ENCODE assay signal across 13 cellular contexts in the genomic region with DNA sequence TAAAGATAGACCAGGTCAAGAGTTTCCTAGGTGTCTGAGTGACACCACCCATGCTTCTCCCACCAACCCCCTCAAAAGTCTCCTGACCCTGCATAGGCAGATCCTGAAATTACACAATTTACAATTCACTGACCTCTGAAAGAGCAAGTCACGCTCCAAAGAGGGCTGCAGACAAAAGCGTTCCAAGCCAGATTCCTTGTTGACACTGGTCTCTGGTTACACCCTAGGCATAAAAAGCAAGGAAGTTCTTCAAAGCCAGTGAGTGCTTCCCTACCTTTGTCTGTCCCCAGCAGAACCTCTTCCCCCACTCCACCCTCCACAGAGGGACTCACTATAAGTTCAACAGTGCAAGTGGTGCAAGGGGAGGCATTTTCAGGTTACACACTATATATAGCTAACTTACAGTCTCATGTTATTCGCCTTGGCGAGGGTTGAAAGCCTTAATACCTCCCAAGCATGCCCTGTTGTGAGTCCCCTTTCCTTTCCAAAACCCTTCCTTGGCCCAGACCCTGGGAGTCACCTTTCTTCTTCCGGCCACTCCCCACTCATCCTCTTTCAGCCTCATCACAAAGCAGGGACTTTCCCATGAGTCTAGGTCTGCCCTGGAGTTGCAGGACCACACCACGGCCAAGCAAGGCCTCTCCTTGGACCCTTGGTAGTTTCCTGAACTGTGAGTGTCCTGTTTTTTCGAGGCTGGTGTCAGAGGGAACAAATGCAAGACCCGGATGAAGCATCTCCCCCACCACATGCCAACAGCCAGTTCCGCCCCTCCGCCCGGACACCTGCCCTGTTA. TPM values are rescaled to one million over a fixed set of nuclear protein-coding genes. Genes with fewer than 3 reads are reported as not detected.
DNase-seq lines count a peak whose midpoint lies in the region.
"Had no signal": no experiment of that assay in that cellular context is flagged by ENCODE, and none has a peak within 500 bp of the region (broad histone marks: within the 10 kb centered on the region; RNA-seq: fewer than 3 reads in every experiment).

No MANE protein-coding gene starts in this region.

- H3K9ac ChIP-seq in neuronal stem cell (ENCODE audit: low read depth, low read length, poor library complexity) = no peak overlapping the region
- H3K9ac ChIP-seq: BLaER1 treated with 17β-estradiol and CSF1 and Interleukin-3, amounts not matched to agents 10 nM and 100 nM had no signal

- no peak overlapping the region for H4K8ac ChIP-seq in neuronal stem cell (ENCODE audit: low read depth, low read length)

- no peak overlapping the region for H3K4me3 ChIP-seq in neuronal stem cell (ENCODE audit: low read length in 2 of 2)
- H3K4me3 ChIP-seq: BLaER1 treated with 17β-estradiol and CSF1 and Interleukin-3, amounts not matched to agents 10 nM and 100 nM had no signal

- no peaks in the 10 kb centered on the region for H3K79me1 ChIP-seq in neuronal stem cell (ENCODE audit: low read depth, low read length)

- H3K14ac ChIP-seq in neuronal stem cell (ENCODE audit: low read length) = no peak overlapping the region

- peak overlapping the region; percentile 16 for H2BK12ac ChIP-seq in neuronal stem cell (ENCODE audit: low read length)

- H4K91ac ChIP-seq in neuronal stem cell (ENCODE audit: low read depth, low read length, poor library complexity) = peak overlapping the region; percentile 6

- peak overlapping the region; percentile 46 for H3K18ac ChIP-seq in neuronal stem cell (ENCODE audit: low read length)

- peaks cover 0 to 2% of the 10 kb centered on the region in 2 donors for H3K36me3 ChIP-seq in neuronal stem cell (replicated peaks in 1 of 2; ENCODE audit: control insufficient read depth in 2 of 2, insufficient read depth in 2 of 2, low read length in 2 of 2)
- H3K36me3 ChIP-seq: BLaER1 treated with 17β-estradiol and CSF1 and Interleukin-3, amounts not matched to agents 10 nM and 100 nM had no signal

- no peak overlapping the region for H3K27ac ChIP-seq in neuronal stem cell (replicated peaks; ENCODE audit: low read length)
- H3K27ac ChIP-seq: BLaER1 treated with 17β-estradiol and CSF1 and Interleukin-3, amounts not matched to agents 10 nM and 100 nM had no signal

- peak overlapping the region; percentile 60 for H2AFZ ChIP-seq in neuronal stem cell (ENCODE audit: low read length)

- no peaks in the 10 kb centered on the region for H3K27me3 ChIP-seq in neuronal stem cell (ENCODE audit: control insufficient read depth in 3 of 3, insufficient read depth in 3 of 3, low read depth in 1 of 3, low read length in 3 of 3)
- H3K27me3 ChIP-seq: BLaER1 treated with 17β-estradiol and CSF1 and Interleukin-3, amounts not matched to agents 10 nM and 100 nM had no signal

- H3K23ac ChIP-seq in neuronal stem cell (ENCODE audit: low read depth, low read length, poor library complexity) = no peak overlapping the region

- no peak overlapping the region for H3K4ac ChIP-seq in neuronal stem cell (ENCODE audit: low read length)

- H3K9me3 ChIP-seq in neuronal stem cell (replicated peaks in 1 of 2; ENCODE audit: control insufficient read depth in 2 of 2, insufficient read depth in 1 of 2, low read depth in 1 of 2, low read length in 2 of 2) = peaks cover 2 to 20% of the 10 kb centered on the region in 2 donors
- H3K9me3 ChIP-seq: BLaER1 treated with 17β-estradiol and CSF1 and Interleukin-3, amounts not matched to agents 10 nM and 100 nM had no signal

- H2BK5ac ChIP-seq in neuronal stem cell (ENCODE audit: low read length) = no peak overlapping the region

- no peak overlapping the region for H2BK15ac ChIP-seq in neuronal stem cell (ENCODE audit: low read length)

- H3K4me1 ChIP-seq in neuronal stem cell (ENCODE audit: control insufficient read depth in 2 of 2, insufficient read depth in 1 of 2, low read depth in 1 of 2, low read length in 2 of 2) = peaks cover 10 to 18% of the 10 kb centered on the region in 2 donors

- no peak overlapping the region for H2BK120ac ChIP-seq in neuronal stem cell (ENCODE audit: low read depth, low read length)

- no CpG with 5 or more reads among the region's 11 CpGs for WGBS in neuronal stem cell (ENCODE audit: extremely low coverage in 2 of 2, insufficient read length in 2 of 2, insufficient replicate concordance in 1 of 2), 2 donors

- H3K4me2 ChIP-seq in neuronal stem cell (ENCODE audit: insufficient read depth, low read length, poor library complexity, severe bottlenecking) = no peak overlapping the region
- H3K4me2 ChIP-seq: BLaER1 treated with 17β-estradiol and CSF1 and Interleukin-3, amounts not matched to agents 10 nM and 100 nM had no signal

- H2AK5ac ChIP-seq in neuronal stem cell (ENCODE audit: low read depth, low read length) = no peak overlapping the region

- DNase-seq in COLO668 (lab: John Stamatoyannopoulos, UW; ENCODE audit: unreplicated experiment) (peak; percentile 65), NCI-H2107 (lab: John Stamatoyannopoulos, UW) (peak; percentile 55), fibroblast of peridontal ligament (ENCODE audit: extremely low read depth) (peak; percentile 34), neuronal stem cell (ENCODE audit: low spot score) (peak; percentile 9), D341Med (ENCODE audit: low spot score) (no peak), NCI-H82 treated with DMSO at 0.1 percent for 48 hours (lab: John Stamatoyannopoulos, UW; ENCODE audit: unreplicated experiment) (no peak), NCI-H524 (lab: John Stamatoyannopoulos, UW) (no peak), DMS 273 treated with DMSO at 0.1 percent for 48 hours (lab: John Stamatoyannopoulos, UW) (no peak)
- DNase-seq: activated B cell treated with CpG ODN at 0.5 μM for 24 hours; activated effector memory CD4-positive, alpha-beta T cell treated with Interleukin-2 at 50 U/mL for 16 hours; mammary epithelial cell; MV-4-11 had no signal

RNA-seq across cellular contexts. Expression of gene KLF3, which starts 58.0 kb away (rescaled TPM):
- polyA plus RNA-seq in neuronal stem cell (2013, experiment 1 of 2) = 29.7 TPM
- 30.1 TPM for polyA plus RNA-seq in neuronal stem cell (2013, experiment 2 of 2)

Comparison
In these comparisons a context has a peak if more than half of its experiments do, and no peak if none do; other contexts are left out.
1. DNase-seq: peak in COLO668 (single experiment), NCI-H2107 (single experiment), fibroblast of peridontal ligament (single experiment) and neuronal stem cell (single experiment); none in D341Med (single experiment), NCI-H82 treated with DMSO at 0.1 percent for 48 hours (single experiment), NCI-H524 (0 of 2) and DMS 273 treated with DMSO at 0.1 percent for 48 hours (single experiment).